Comparison of ENCODE assay signal across 17 cellular contexts in the genomic region with DNA sequence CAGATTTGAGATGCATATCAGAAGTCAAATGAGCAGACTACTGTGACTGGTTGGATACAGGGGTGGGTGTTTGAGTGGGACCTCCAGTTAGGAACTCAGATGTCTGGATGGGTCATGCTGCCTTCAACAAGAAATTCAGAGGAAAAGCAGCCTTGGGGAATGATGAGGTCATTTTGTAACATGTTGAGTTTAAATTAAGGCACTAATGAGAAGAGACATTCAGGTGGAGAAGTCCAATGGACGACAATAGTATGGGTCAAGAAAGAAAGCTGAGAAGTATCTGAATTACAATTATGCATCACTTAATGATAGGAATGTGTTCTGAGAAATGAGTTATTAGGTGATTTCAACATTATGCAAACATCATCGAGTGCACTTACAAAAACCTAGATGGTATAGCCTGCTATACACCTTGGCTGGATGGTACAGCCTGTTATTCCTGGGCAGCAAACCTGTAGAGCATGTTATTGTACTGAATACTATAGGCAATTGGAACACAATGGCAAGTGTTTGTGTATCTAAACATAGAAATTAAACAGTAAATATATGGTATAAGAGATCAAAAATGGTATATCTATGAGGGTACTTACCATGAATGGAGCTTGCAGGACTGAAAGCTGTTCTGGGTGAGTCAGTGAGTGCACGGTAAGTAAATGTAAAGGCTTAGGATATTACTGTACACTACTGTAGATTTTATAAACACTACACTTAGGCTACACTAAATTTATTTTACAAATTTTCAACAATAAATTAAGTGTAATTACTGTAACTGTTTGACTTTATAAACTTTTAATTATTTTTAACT.
DNase-seq lines count a peak whose midpoint lies in the region; FAIRE-seq and TF ChIP-seq lines count a peak whose summit lies in the region.
"Had no signal": no experiment of that assay in that cellular context is flagged by ENCODE, and none has a peak within 500 bp of the region (broad histone marks: within the 10 kb centered on the region; RNA-seq: fewer than 3 reads in every experiment).

No MANE protein-coding gene starts in this region.

- H3K9me3 Mint-ChIP-seq in T-helper 2 cell treated with Interferon-gamma antibody and Interleukin-4, amounts not matched to agents 5 μg/mL and 100 μg/mL, for 36 hours: no peaks in the 10 kb centered on the region
- H3K9me3 Mint-ChIP-seq: stimulated activated naive B cell treated with anti-CD40 and anti-IgM and Interleukin-4, amounts not matched to agents 10 μg/mL and 1 μg/mL and 100 μg/mL, for 72 hours; T-helper 1 cell treated with Interleukin-12 subunit alpha and Interleukin-12 subunit beta and Interleukin-4 antibody, amounts not matched to agents 30 μg/mL and 1 μg/mL, for 36 hours had no signal

- TF ChIP-seq CTCF in HEK293 (tag by site-specific recombination; IDR thresholded peaks at IDR 0.05) (no peak), keratinocyte (optimal IDR thresholded peaks at IDR 0.05 in 1 of 3, IDR thresholded peaks at IDR 0.05 in 1 of 3, conservative IDR thresholded peaks at IDR 0.05 in 1 of 3; ENCODE audit: extremely low read depth in 1 of 3, insufficient read depth in 2 of 3, low read length in 3 of 3) (no peak)

- 96% methylated on average over 3 of the region's 3 CpGs for WGBS in thymus

- H3K36me3 Mint-ChIP-seq in T-helper 2 cell treated with Interferon-gamma antibody and Interleukin-4, amounts not matched to agents 5 μg/mL and 100 μg/mL, for 36 hours (ENCODE audit: low read depth): no peaks in the 10 kb centered on the region

- H3K27me3 ChIP-seq in keratinocyte (ENCODE audit: control insufficient read depth, extremely low read depth, insufficient read depth, low read length) (no peaks in the 10 kb centered on the region), thymus (ENCODE audit: control insufficient read depth, insufficient read depth) (no peaks in the 10 kb centered on the region)
- H3K27me3 ChIP-seq: BE2C, heart right ventricle had no signal

- H3K4me2 ChIP-seq in keratinocyte (ENCODE audit: control insufficient read depth, extremely low read depth, insufficient read depth, low read depth, low read length): no peak overlapping the region

- no peak overlapping the region for H3K9ac ChIP-seq in keratinocyte (ENCODE audit: control insufficient read depth, extremely low read depth, insufficient read depth, low read length)

- no peaks in the 10 kb centered on the region for H3K27me3 Mint-ChIP-seq in T-helper 2 cell treated with Interferon-gamma antibody and Interleukin-4, amounts not matched to agents 5 μg/mL and 100 μg/mL, for 36 hours (ENCODE audit: low read depth)
- H3K27me3 Mint-ChIP-seq: stimulated activated naive B cell treated with anti-CD40 and anti-IgM and Interleukin-4, amounts not matched to agents 10 μg/mL and 1 μg/mL and 100 μg/mL, for 72 hours had no signal

- POLR2A ChIA-PET in HEK293 (lab: Yijun Ruan, JAX): no interaction called here

- DNase-seq in NCI-H748 (lab: John Stamatoyannopoulos, UW; ENCODE audit: unreplicated experiment) (peak; percentile 91), keratinocyte (ENCODE audit: low read depth, low spot score) (no peak), NOMO-1 treated with dmso at 0.1 percent for 144 hours (lab: John Stamatoyannopoulos, UW; ENCODE audit: unreplicated experiment) (no peak), GM12891 (ENCODE audit: insufficient read length, low spot score) (no peak)
- no peak for DNase-seq in T-helper 2 cell treated with Interferon-gamma antibody and Interleukin-4, amounts not matched to agents 5 μg/mL and 100 μg/mL, for 36 hours (ENCODE audit: low spot score)
- DNase-seq: activated CD4-positive, CD25-positive, alpha-beta regulatory T cell; activated effector memory CD4-positive, alpha-beta T cell treated with anti-CD3 and anti-CD28 coated beads, Interleukin-2, amount 50 U/mL, for 16 hours; BE2C; dermis blood vessel endothelial cell; heart right ventricle; NCI-H1694 treated with DMSO at 0.1 percent for 48 hours; stimulated activated naive B cell treated with anti-CD40 and anti-IgM and Interleukin-4, amounts not matched to agents 10 μg/mL and 1 μg/mL and 100 μg/mL, for 72 hours had no signal

- H3K9me3 ChIP-seq in HEK293 (ENCODE audit: control insufficient read depth, insufficient read depth, low read depth, low read length): no peaks in the 10 kb centered on the region
- H3K9me3 ChIP-seq in keratinocyte (ENCODE audit: control insufficient read depth, low read depth, low read length): no peaks in the 10 kb centered on the region
- H3K9me3 ChIP-seq in thymus (ENCODE audit: control insufficient read depth): no peaks in the 10 kb centered on the region
- H3K9me3 ChIP-seq: BE2C, heart right ventricle had no signal

- FAIRE-seq in keratinocyte (lab: Jason Lieb, UNC) (peak; percentile 44), GM12891 (lab: Jason Lieb, UNC) (no peak)
- FAIRE-seq: astrocyte had no signal

- H3K9me1 ChIP-seq in keratinocyte (ENCODE audit: control insufficient read depth, extremely low read depth, insufficient read depth, low read length): no peaks in the 10 kb centered on the region

- CTCF ChIA-PET in HEK293 (lab: Yijun Ruan, JAX): interaction anchor here (0.7 kb wide), 1 partner anchor 8 kb away, joined by 3 read pairs; no protein-coding TSS in a partner anchor

- TF ChIP-seq POLR2A in GM12891 (IDR thresholded peaks at IDR 0.05; ENCODE audit: low read depth, low read length): no peak

- H3K36me3 ChIP-seq in HEK293 (ENCODE audit: control insufficient read depth in 2 of 2, insufficient read depth in 1 of 2, low read length in 2 of 2) (no peaks in the 10 kb centered on the region), keratinocyte (ENCODE audit: control insufficient read depth in 2 of 2, extremely low read depth in 1 of 2, insufficient read depth in 2 of 2, low read length in 2 of 2) (no peaks in the 10 kb centered on the region), thymus (ENCODE audit: control insufficient read depth, insufficient read depth) (no peaks in the 10 kb centered on the region)
- H3K36me3 ChIP-seq: BE2C, heart right ventricle had no signal

- no peaks in the 10 kb centered on the region for H3K79me2 ChIP-seq in keratinocyte (ENCODE audit: control insufficient read depth, insufficient read depth, low read length)

- H3K27ac Mint-ChIP-seq in T-helper 2 cell treated with Interferon-gamma antibody and Interleukin-4, amounts not matched to agents 5 μg/mL and 100 μg/mL, for 36 hours: no peak overlapping the region
- H3K27ac Mint-ChIP-seq: stimulated activated naive B cell treated with anti-CD40 and anti-IgM and Interleukin-4, amounts not matched to agents 10 μg/mL and 1 μg/mL and 100 μg/mL, for 72 hours; T-helper 1 cell treated with Interleukin-12 subunit alpha and Interleukin-12 subunit beta and Interleukin-4 antibody, amounts not matched to agents 30 μg/mL and 1 μg/mL, for 36 hours had no signal

- dilution Hi-C loops in keratinocyte (cut with MboI; ENCODE audit: extremely low pct_ligation_motif_present, low sequenced_read_pairs): no loop called here

- H3K27ac ChIP-seq in HEK293 (ENCODE audit: extremely low read depth, low read depth, low read length): no peak overlapping the region
- no peak overlapping the region for H3K27ac ChIP-seq in keratinocyte (ENCODE audit: control insufficient read depth, insufficient read depth, low read length)
- peak overlapping the region; percentile 53 for H3K27ac ChIP-seq in thymus (ENCODE audit: low read depth)
- H3K27ac ChIP-seq: RWPE1 had no signal

- H3K4me3 ChIP-seq in HEK293 (ENCODE audit: low read depth, low read length): no peak overlapping the region
- H3K4me3 ChIP-seq in keratinocyte (ENCODE audit: control insufficient read depth in 2 of 3, extremely low read depth in 1 of 3, insufficient read depth in 2 of 3, low read depth in 1 of 3, low read length in 3 of 3): no peak overlapping the region
- no peak overlapping the region for H3K4me3 ChIP-seq in thymus (ENCODE audit: low read length)
- H3K4me3 ChIP-seq: heart right ventricle had no signal

- H4K20me1 ChIP-seq in keratinocyte (ENCODE audit: control insufficient read depth, extremely low read depth, insufficient read depth, low read length): no peaks in the 10 kb centered on the region

- H3K4me3 Mint-ChIP-seq in T-helper 2 cell treated with Interferon-gamma antibody and Interleukin-4, amounts not matched to agents 5 μg/mL and 100 μg/mL, for 36 hours: no peak overlapping the region
- H3K4me3 Mint-ChIP-seq: stimulated activated naive B cell treated with anti-CD40 and anti-IgM and Interleukin-4, amounts not matched to agents 10 μg/mL and 1 μg/mL and 100 μg/mL, for 72 hours; T-helper 1 cell treated with Interleukin-12 subunit alpha and Interleukin-12 subunit beta and Interleukin-4 antibody, amounts not matched to agents 30 μg/mL and 1 μg/mL, for 36 hours had no signal

- H3K4me1 ChIP-seq in HEK293 (ENCODE audit: control insufficient read depth, insufficient read depth, low read length) (peaks cover 21% of the 10 kb centered on the region), keratinocyte (ENCODE audit: control insufficient read depth, extremely low read depth, insufficient read depth, low read length) (peaks cover 38% of the 10 kb centered on the region), thymus (ENCODE audit: control insufficient read depth, insufficient read depth, low read length) (peaks cover 5% of the 10 kb centered on the region)
- H3K4me1 ChIP-seq: BE2C had no signal

- H2AFZ ChIP-seq in keratinocyte (ENCODE audit: control insufficient read depth, low read length): no peak overlapping the region

- peaks cover 3% of the 10 kb centered on the region for H3K4me1 Mint-ChIP-seq in T-helper 2 cell treated with Interferon-gamma antibody and Interleukin-4, amounts not matched to agents 5 μg/mL and 100 μg/mL, for 36 hours (ENCODE audit: low read depth)

TF ChIP-seq in HEK293, 187 proteins besides CTCF, POLR2A, EP300 and RAD21 (continues in another document):
- no peak for TF ChIP-seq ZNF146 (tag by site-specific recombination; IDR thresholded peaks at IDR 0.05)
- no peak for TF ChIP-seq KLF8 (tag by site-specific recombination; IDR thresholded peaks at IDR 0.05)
- TF ChIP-seq ZBTB1 (tag by site-specific recombination; IDR thresholded peaks at IDR 0.05): no peak
- 0 out of 2 replicates have a peak, but pooled peaks have one; percentile 12 for TF ChIP-seq ZNF629 (tag by site-specific recombination; IDR thresholded peaks at IDR 0.05)

TF ChIP-seq in GM12891, 5 proteins besides CTCF, POLR2A, EP300 and RAD21:
- TF ChIP-seq POU2F2 (IDR thresholded peaks at IDR 0.05; ENCODE audit: low read depth, low read length) (no peak), TAF1 (IDR thresholded peaks at IDR 0.05; ENCODE audit: low read depth, low read length) (no peak), PAX5 (IDR thresholded peaks at IDR 0.05; ENCODE audit: insufficient read depth, low read length, severe bottlenecking) (no peak), POLR2AphosphoS5 (IDR thresholded peaks at IDR 0.05; ENCODE audit: low read depth, low read length) (no peak), SPI1 (IDR thresholded peaks at IDR 0.05; ENCODE audit: low read depth, low read length) (no peak)
